ENCODE assay signal across 1 cellular context in genomic region chr19:12840091-12841079, GRCh38.
TF ChIP-seq lines count a peak whose summit lies in the region.

No MANE protein-coding gene starts in this region.

TF ChIP-seq in GM12891, 5 proteins besides CTCF, POLR2A, EP300 and RAD21:
- no peak for TF ChIP-seq TAF1 (IDR thresholded peaks at IDR 0.05; ENCODE audit: low read depth, low read length)
- no peak for TF ChIP-seq POLR2AphosphoS5 (IDR thresholded peaks at IDR 0.05; ENCODE audit: low read depth, low read length)
- TF ChIP-seq PAX5 (IDR thresholded peaks at IDR 0.05; ENCODE audit: insufficient read depth, low read length, severe bottlenecking) = no peak
- TF ChIP-seq SPI1 (IDR thresholded peaks at IDR 0.05; ENCODE audit: low read depth, low read length) = no peak
- no peak for TF ChIP-seq POU2F2 (IDR thresholded peaks at IDR 0.05; ENCODE audit: low read depth, low read length)
